In the genomic region with DNA sequence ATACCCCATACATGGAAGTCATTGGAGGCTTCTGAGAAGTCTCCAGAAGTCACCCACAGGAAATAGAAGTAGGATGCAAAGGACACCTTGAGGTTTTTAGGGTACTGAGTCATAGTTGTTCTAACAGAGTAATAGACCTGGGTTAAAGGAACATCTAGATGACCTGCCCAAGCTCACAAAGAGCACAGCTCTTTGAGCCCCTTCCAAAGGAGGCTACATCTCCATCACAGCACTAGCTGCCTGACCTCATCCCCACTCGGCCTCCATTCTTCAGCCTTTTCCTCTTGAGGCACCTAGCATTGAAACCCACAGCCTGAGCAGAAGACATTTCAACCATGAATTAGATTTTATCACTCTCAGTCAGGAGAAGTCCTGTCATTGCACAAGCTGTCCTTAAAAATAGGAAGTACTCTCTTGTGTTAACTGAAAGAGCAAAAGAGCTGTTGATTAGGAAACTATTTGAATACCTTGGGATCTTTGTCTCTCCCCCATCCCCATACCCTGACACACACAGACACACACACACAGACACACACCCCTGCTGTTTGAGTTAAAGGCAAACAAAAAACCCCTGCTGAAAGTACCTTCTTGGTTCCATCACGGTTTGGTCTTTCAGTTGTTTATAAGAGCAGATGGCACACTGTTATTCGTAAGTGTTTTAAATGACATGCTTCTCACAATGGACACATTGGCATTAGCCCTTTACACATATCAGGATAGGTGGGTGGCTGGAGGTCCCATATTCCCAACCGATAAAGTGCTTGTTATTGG, we compare ENCODE assay signal across 14 cellular contexts. TPM values are rescaled to one million over a fixed set of nuclear protein-coding genes. Genes with fewer than 3 reads are reported as not detected.
DNase-seq lines count a peak whose midpoint lies in the region; ATAC-seq and TF ChIP-seq lines count a peak whose summit lies in the region.
"Had no signal": no experiment of that assay in that cellular context is flagged by ENCODE, and none has a peak within 500 bp of the region (broad histone marks: within the 10 kb centered on the region; RNA-seq: fewer than 3 reads in every experiment).

No MANE protein-coding gene starts in this region.

- ATAC-seq in activated CD4-positive, alpha-beta T cell treated with anti-CD3 and anti-CD28 coated beads for 36 hours: peak; percentile 95
- ATAC-seq in activated T-cell treated with anti-CD3 and anti-CD28 coated beads, Interleukin-2, amount 50 U/mL, for 72 hours (replicated peaks in 1 of 2): peak; percentile 94 to 96
- ATAC-seq in naive thymus-derived CD8-positive, alpha-beta T cell: peak in 1 of 2 donors; percentile 52
- ATAC-seq: A549, SK-N-SH treated with all-trans-retinoic acid at 6 μM for 48 hours had no signal

- intact Hi-C loops in activated CD4-positive, alpha-beta T cell treated with anti-CD3 and anti-CD28 coated beads for 36 hours (cut with DNase I, micrococcal nuclease): loop anchor here in 1 of 2 experiments (1.0 kb wide), 1 partner anchor 34 kb away; the partner anchor contains the start of gene MOB3C

- peaks cover 40% of the 10 kb centered on the region for H3K36me3 Mint-ChIP-seq in activated CD4-positive, alpha-beta T cell treated with anti-CD3 and anti-CD28 coated beads for 36 hours (ENCODE audit: low read depth)
- H3K36me3 Mint-ChIP-seq in activated T-cell treated with anti-CD3 and anti-CD28 coated beads, Interleukin-2, amount 50 U/mL, for 72 hours (ENCODE audit: insufficient read depth in 2 of 2): peaks cover 3 to 6% of the 10 kb centered on the region in 2 donors
- peaks cover 0 to 65% (median 29%) of the 10 kb centered on the region in 3 donors for H3K36me3 Mint-ChIP-seq in naive thymus-derived CD8-positive, alpha-beta T cell

- H3K9me3 Mint-ChIP-seq in activated CD4-positive, alpha-beta T cell treated with anti-CD3 and anti-CD28 coated beads for 36 hours (ENCODE audit: low read depth): no peaks in the 10 kb centered on the region
- H3K9me3 Mint-ChIP-seq in activated T-cell treated with anti-CD3 and anti-CD28 coated beads, Interleukin-2, amount 50 U/mL, for 72 hours: no peaks in the 10 kb centered on the region
- no peaks in the 10 kb centered on the region for H3K9me3 Mint-ChIP-seq in naive thymus-derived CD8-positive, alpha-beta T cell
- H3K9me3 Mint-ChIP-seq: HFFc6 had no signal

- H3K4me3 Mint-ChIP-seq in activated CD4-positive, alpha-beta T cell treated with anti-CD3 and anti-CD28 coated beads for 36 hours: no peak overlapping the region
- H3K4me3 Mint-ChIP-seq in activated T-cell treated with anti-CD3 and anti-CD28 coated beads, Interleukin-2, amount 50 U/mL, for 72 hours: peak overlapping the region; percentile 67 to 69
- peak overlapping the region in 4 of 10 donors; percentile 27 to 49 (median 40) for H3K4me3 Mint-ChIP-seq in naive thymus-derived CD8-positive, alpha-beta T cell
- H3K4me3 Mint-ChIP-seq: HFFc6 had no signal

- H3K27me3 Mint-ChIP-seq in activated CD4-positive, alpha-beta T cell treated with anti-CD3 and anti-CD28 coated beads for 36 hours: no peaks in the 10 kb centered on the region
- H3K27me3 Mint-ChIP-seq in activated T-cell treated with anti-CD3 and anti-CD28 coated beads, Interleukin-2, amount 50 U/mL, for 72 hours (ENCODE audit: low read depth): no peaks in the 10 kb centered on the region
- H3K27me3 Mint-ChIP-seq in naive thymus-derived CD8-positive, alpha-beta T cell: no peaks in the 10 kb centered on the region

- no peak for TF ChIP-seq CTCF in GM20000 (IDR thresholded peaks at IDR 0.05; ENCODE audit: extremely low read depth, missing control alignments)

- H3K27ac Mint-ChIP-seq in activated CD4-positive, alpha-beta T cell treated with anti-CD3 and anti-CD28 coated beads for 36 hours: peak overlapping the region; percentile 91
- H3K27ac Mint-ChIP-seq in activated T-cell treated with anti-CD3 and anti-CD28 coated beads, Interleukin-2, amount 50 U/mL, for 72 hours: peak overlapping the region; percentile 70
- peak overlapping the region in 6 of 10 donors; percentile 6 to 81 (median 70) for H3K27ac Mint-ChIP-seq in naive thymus-derived CD8-positive, alpha-beta T cell
- H3K27ac Mint-ChIP-seq: HFFc6 had no signal

- POLR2A ChIA-PET in activated CD4-positive, alpha-beta T cell treated with anti-CD3 and anti-CD28 coated beads for 36 hours (lab: Charles Lee): no interaction called here
- POLR2A ChIA-PET in naive thymus-derived CD8-positive, alpha-beta T cell (lab: Charles Lee): no interaction called here

- CTCF ChIA-PET in activated CD4-positive, alpha-beta T cell treated with anti-CD3 and anti-CD28 coated beads for 36 hours (lab: Charles Lee): interaction anchor here (0.6 to 0.8 kb wide), 3 partner anchors 15 to 168 kb away, joined by 3 read pairs; no protein-coding TSS in a partner anchor

- DNase-seq in activated CD4-positive, alpha-beta T cell treated with anti-CD3 and anti-CD28 coated beads for 36 hours: peak; percentile 26
- no peak for DNase-seq in activated CD4-positive, alpha-beta T cell treated with anti-CD3 and anti-CD28 coated beads for 1 hour
- DNase-seq in NCI-H2227 (lab: John Stamatoyannopoulos, UW; ENCODE audit: unreplicated experiment): peak; percentile 57
- peak; percentile 11 to 12 for DNase-seq in activated T-cell treated with anti-CD3 and anti-CD28 coated beads, Interleukin-2, amount 50 U/mL, for 72 hours
- DNase-seq in naive thymus-derived CD8-positive, alpha-beta T cell: no peak
- DNase-seq in foreskin melanocyte: no peak
- no peak for DNase-seq in NCI-H526 treated with DMSO at 0.1 percent for 48 hours (lab: John Stamatoyannopoulos, UW)
- DNase-seq in GM20000 (ENCODE audit: low spot score): no peak
- DNase-seq: amniotic stem cell; HFFc6; nucleus accumbens; stimulated activated CD4-positive, alpha-beta T cell treated with anti-CD3 and anti-CD28 coated beads, Interleukin-1b, Interleukin-23, amount 100 ng/mL, for 48 hours had no signal

- H3K4me1 Mint-ChIP-seq in activated CD4-positive, alpha-beta T cell treated with anti-CD3 and anti-CD28 coated beads for 36 hours: peaks cover 21% of the 10 kb centered on the region
- H3K4me1 Mint-ChIP-seq in activated T-cell treated with anti-CD3 and anti-CD28 coated beads, Interleukin-2, amount 50 U/mL, for 72 hours (ENCODE audit: low read depth): peaks cover 25% of the 10 kb centered on the region
- H3K4me1 Mint-ChIP-seq in naive thymus-derived CD8-positive, alpha-beta T cell: peaks cover 12 to 29% (median 28%) of the 10 kb centered on the region in 4 donors

RNA-seq across cellular contexts. Expression of gene MKNK1, which starts 22.2 kb away (rescaled TPM):
- total RNA-seq in activated CD4-positive, alpha-beta T cell treated with anti-CD3 and anti-CD28 coated beads for 36 hours: 10 to 100 TPM; 27.8 to 31.0 TPM
- 10 to 100 TPM; 35.5 to 37.5 TPM for total RNA-seq in activated T-cell treated with anti-CD3 and anti-CD28 coated beads, Interleukin-2, amount 50 U/mL, for 72 hours
- 10 to 100 TPM; 51.4 to 56.3 TPM for total RNA-seq in naive thymus-derived CD8-positive, alpha-beta T cell
- 10 to 100 TPM; 17.6 to 19.7 (median 18.7) TPM for polyA plus RNA-seq in naive thymus-derived CD8-positive, alpha-beta T cell

RNA-seq across cellular contexts. Expression of gene KNCN, which starts 30.4 kb away (rescaled TPM):
- not detected for total RNA-seq in activated CD4-positive, alpha-beta T cell treated with anti-CD3 and anti-CD28 coated beads for 36 hours
- not detected for total RNA-seq in activated T-cell treated with anti-CD3 and anti-CD28 coated beads, Interleukin-2, amount 50 U/mL, for 72 hours
- not detected for total RNA-seq in naive thymus-derived CD8-positive, alpha-beta T cell
- not detected for polyA plus RNA-seq in naive thymus-derived CD8-positive, alpha-beta T cell
- total RNA-seq: HFFc6 had no signal
- polyA plus RNA-seq: A549 had no signal

RNA-seq across cellular contexts. Expression of gene MOB3C, which starts 34.7 kb away (rescaled TPM):
- 1 to 10 TPM; 8.5 to 8.9 TPM for total RNA-seq in activated CD4-positive, alpha-beta T cell treated with anti-CD3 and anti-CD28 coated beads for 36 hours
- 10 to 100 TPM; 13.3 to 13.7 TPM for total RNA-seq in activated T-cell treated with anti-CD3 and anti-CD28 coated beads, Interleukin-2, amount 50 U/mL, for 72 hours
- total RNA-seq in naive thymus-derived CD8-positive, alpha-beta T cell: 10 to 100 TPM; 24.3 to 24.7 TPM
- polyA plus RNA-seq in naive thymus-derived CD8-positive, alpha-beta T cell: 10 to 100 TPM in 1 of 3 donors, 1 to 10 TPM in 2; 8.3 to 17.5 (median 8.4) TPM

Comparison
In these comparisons a context has a peak if more than half of its experiments do, and no peak if none do; other contexts are left out.
1. DNase-seq: peak in activated CD4-positive, alpha-beta T cell treated with anti-CD3 and anti-CD28 coated beads for 36 hours (single experiment), NCI-H2227 (single experiment) and activated T-cell treated with anti-CD3 and anti-CD28 coated beads, Interleukin-2, amount 50 U/mL, for 72 hours (2 of 2); none in activated CD4-positive, alpha-beta T cell treated with anti-CD3 and anti-CD28 coated beads for 1 hour (single experiment), naive thymus-derived CD8-positive, alpha-beta T cell (0 of 10), foreskin melanocyte (single experiment), NCI-H526 treated with DMSO at 0.1 percent for 48 hours (single experiment) and GM20000 (single experiment).
2. Peak in every context shown above with its lines, with median percentiles within 50 percentile points of each other: H3K27ac Mint-ChIP-seq.